In the genomic region with DNA sequence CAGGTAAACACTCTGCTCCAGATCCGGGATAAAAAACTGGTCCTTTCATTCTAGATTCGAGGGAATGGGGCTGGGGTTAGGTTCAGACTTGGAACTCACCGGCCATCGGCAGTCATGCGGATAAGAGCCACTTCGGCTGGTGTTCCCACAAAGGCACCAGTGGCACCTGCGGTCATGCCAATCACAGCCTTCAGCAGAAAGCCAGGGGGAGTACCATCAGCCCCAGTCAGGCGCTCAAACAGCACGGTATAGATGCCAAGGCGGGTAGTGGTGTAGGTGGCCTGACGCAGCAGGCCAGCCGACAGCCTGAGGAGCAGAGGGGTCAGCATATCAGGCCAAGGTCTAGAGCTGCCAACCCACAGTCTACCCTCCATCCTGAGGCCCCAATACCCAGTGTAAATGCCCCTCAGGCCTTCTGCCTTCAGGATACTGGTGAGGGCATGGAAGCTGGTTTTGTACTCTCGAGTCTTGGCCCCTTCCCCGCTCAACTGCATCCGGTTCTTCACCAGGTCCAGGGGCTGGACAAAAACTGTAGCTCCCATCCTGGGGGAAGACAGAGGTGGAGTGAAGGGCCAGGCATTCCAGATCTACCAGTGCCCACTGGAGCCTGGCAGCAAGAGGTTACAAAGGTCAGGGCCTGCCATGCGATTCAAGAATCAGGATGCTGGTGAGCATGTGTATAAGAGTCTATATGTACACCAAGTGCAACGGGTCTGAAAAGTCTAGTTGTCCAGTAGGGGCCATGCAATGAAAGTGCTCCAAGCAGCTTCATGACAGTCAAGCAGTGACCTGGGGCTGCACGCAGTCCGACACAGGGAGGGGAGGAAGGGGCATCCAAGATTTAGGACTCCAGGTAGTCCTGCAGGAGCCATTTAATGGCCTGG, we compare ENCODE assay signal across 6 cellular contexts. TPM values are rescaled to one million over a fixed set of nuclear protein-coding genes. Genes with fewer than 3 reads are reported as not detected.
DNase-seq lines count a peak whose midpoint lies in the region; ATAC-seq and TF ChIP-seq lines count a peak whose summit lies in the region.

No MANE protein-coding gene starts in this region.

- H3K27me3 Mint-ChIP-seq in naive B cell, result peaks cover 6 to 8% (median 7%) of the 10 kb centered on the region in 3 donors

- intact Hi-C loops in ascending aorta (cut with DNase I), result loop anchor here (1.0 to 2.0 kb wide), 2 partner anchors 36 to 58 kb away; partner anchors contain the start of genes CHRNE, INCA1 and KIF1C

- H3K4me3 Mint-ChIP-seq in naive B cell, result peak overlapping the region; percentile 92 to 99 (median 99)

- H3K27ac ChIP-seq in ascending aorta, result peak overlapping the region; percentile 88 to 92

- peaks cover 51 to 69% (median 66%) of the 10 kb centered on the region in 3 donors for H3K4me1 Mint-ChIP-seq in naive B cell

- H3K36me3 ChIP-seq in HAP-1 (replicated peaks), result peaks cover 46% of the 10 kb centered on the region
- peaks cover 29 to 41% of the 10 kb centered on the region in 2 donors for H3K36me3 ChIP-seq in ascending aorta

- H3K9me3 ChIP-seq in HAP-1 (no peaks in the 10 kb centered on the region), ascending aorta (no peaks in the 10 kb centered on the region)

- H3K27me3 ChIP-seq in HAP-1 (ENCODE audit: low read depth) (no peaks in the 10 kb centered on the region), ascending aorta (no peaks in the 10 kb centered on the region)

- DNase-seq in HAP-1 (ENCODE audit: low spot score in 2 of 2), result no peak
- DNase-seq in ascending aorta (ENCODE audit: low spot score in 2 of 2), result no peak
- DNase-seq in naive B cell, result no peak
- DNase-seq in activated effector memory CD4-positive, alpha-beta T cell treated with Interleukin-2 at 50 U/mL for 16 hours, result no peak
- DNase-seq in medulla oblongata (ENCODE audit: extremely low spot score), result no peak
- DNase-seq in NCI-H2107 treated with DMSO at 0.1 percent for 48 hours (lab: John Stamatoyannopoulos, UW; ENCODE audit: unreplicated experiment), result no peak

- in situ Hi-C loops in HAP-1 (cut with MboI; ENCODE audit: low sequenced_read_pairs), result no loop called here

- peak overlapping the region; percentile 26 to 98 (median 56) for H3K27ac Mint-ChIP-seq in naive B cell

- H3K4me1 ChIP-seq in HAP-1 (peaks cover 14% of the 10 kb centered on the region), ascending aorta (peaks cover 11 to 22% of the 10 kb centered on the region in 2 donors)

- TF ChIP-seq CTCF in ascending aorta (IDR thresholded peaks at IDR 0.05), result no peak

- ATAC-seq in naive B cell (ENCODE audit: low read depth in 2 of 2), result no peak

- H3K36me3 Mint-ChIP-seq in naive B cell, result peaks cover 5 to 20% of the 10 kb centered on the region in 2 donors

- no peaks in the 10 kb centered on the region for H3K9me3 Mint-ChIP-seq in naive B cell

- H3K4me3 ChIP-seq in HAP-1, result peak overlapping the region; percentile 70
- H3K4me3 ChIP-seq in ascending aorta, result peak overlapping the region; percentile 79 to 82

RNA-seq across cellular contexts. Expression of gene SLC25A11, which starts 0.9 kb away (rescaled TPM):
- 56.2 TPM for total RNA-seq in ascending aorta
- polyA plus RNA-seq in naive B cell (ENCODE audit: low read depth in 6 of 6), result 10 to 100 TPM; 61.0 to 89.1 (median 71.4) TPM

RNA-seq across cellular contexts. Expression of gene RNF167, which starts 1.2 kb away (rescaled TPM):
- 164 TPM for total RNA-seq in ascending aorta
- polyA plus RNA-seq in naive B cell (ENCODE audit: low read depth in 6 of 6), result 10 to 100 TPM; 19.9 to 25.8 (median 22.7) TPM

RNA-seq across cellular contexts. Expression of gene GP1BA, which starts 6.8 kb away (rescaled TPM):
- total RNA-seq in ascending aorta, result not detected
- under 1 TPM in 4 of 6 donors, not detected in 2; 0.42 to 1.00 (median 0.56) TPM for polyA plus RNA-seq in naive B cell (ENCODE audit: low read depth in 6 of 6)

RNA-seq across cellular contexts. Expression of gene PFN1, which starts 9.4 kb away (rescaled TPM):
- total RNA-seq in ascending aorta, result 1,046 TPM
- polyA plus RNA-seq in naive B cell (ENCODE audit: low read depth in 6 of 6), result 1,000 to 10,000 TPM; 1,151 to 1,601 (median 1,370) TPM

RNA-seq across cellular contexts. Expression of gene ENO3, which starts 12.0 kb away (rescaled TPM):
- not detected for total RNA-seq in ascending aorta
- 1 to 10 TPM in 4 of 6 donors, under 1 TPM in 1, not detected in 1; 0.79 to 3.2 (median 1.2) TPM for polyA plus RNA-seq in naive B cell (ENCODE audit: low read depth in 6 of 6)
